ENCODE assay signal across 1 cellular context in genomic region chr2:27322766-27323591, GRCh38.
TF ChIP-seq lines count a peak whose summit lies in the region.

TSS of gene MPV17 (minus strand) at chr2:27323097. CDS start at chr2:27322517, 580 bp downstream.

TF ChIP-seq in HepG2, 621 proteins besides CTCF, POLR2A, EP300 and RAD21 (continued from another document and continues in another):
- TF ChIP-seq, protein P1, sequence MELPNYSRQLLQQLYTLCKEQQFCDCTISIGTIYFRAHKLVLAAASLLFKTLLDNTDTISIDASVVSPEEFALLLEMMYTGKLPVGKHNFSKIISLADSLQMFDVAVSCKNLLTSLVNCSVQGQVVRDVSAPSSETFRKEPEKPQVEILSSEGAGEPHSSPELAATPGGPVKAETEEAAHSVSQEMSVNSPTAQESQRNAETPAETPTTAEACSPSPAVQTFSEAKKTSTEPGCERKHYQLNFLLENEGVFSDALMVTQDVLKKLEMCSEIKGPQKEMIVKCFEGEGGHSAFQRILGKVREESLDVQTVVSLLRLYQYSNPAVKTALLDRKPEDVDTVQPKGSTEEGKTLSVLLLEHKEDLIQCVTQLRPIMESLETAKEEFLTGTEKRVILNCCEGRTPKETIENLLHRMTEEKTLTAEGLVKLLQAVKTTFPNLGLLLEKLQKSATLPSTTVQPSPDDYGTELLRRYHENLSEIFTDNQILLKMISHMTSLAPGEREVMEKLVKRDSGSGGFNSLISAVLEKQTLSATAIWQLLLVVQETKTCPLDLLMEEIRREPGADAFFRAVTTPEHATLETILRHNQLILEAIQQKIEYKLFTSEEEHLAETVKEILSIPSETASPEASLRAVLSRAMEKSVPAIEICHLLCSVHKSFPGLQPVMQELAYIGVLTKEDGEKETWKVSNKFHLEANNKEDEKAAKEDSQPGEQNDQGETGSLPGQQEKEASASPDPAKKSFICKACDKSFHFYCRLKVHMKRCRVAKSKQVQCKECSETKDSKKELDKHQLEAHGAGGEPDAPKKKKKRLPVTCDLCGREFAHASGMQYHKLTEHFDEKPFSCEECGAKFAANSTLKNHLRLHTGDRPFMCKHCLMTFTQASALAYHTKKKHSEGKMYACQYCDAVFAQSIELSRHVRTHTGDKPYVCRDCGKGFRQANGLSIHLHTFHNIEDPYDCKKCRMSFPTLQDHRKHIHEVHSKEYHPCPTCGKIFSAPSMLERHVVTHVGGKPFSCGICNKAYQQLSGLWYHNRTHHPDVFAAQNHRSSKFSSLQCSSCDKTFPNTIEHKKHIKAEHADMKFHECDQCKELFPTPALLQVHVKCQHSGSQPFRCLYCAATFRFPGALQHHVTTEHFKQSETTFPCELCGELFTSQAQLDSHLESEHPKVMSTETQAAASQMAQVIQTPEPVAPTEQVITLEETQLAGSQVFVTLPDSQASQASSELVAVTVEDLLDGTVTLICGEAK (IDR thresholded peaks at IDR 0.05), result peak; percentile 46; the same call in 1 of the 2 replicates
- TF ChIP-seq, protein P1 (CRISPR knock-in tag; IDR thresholded peaks at IDR 0.05), result peak; percentile 84
- TF ChIP-seq, protein P2, sequence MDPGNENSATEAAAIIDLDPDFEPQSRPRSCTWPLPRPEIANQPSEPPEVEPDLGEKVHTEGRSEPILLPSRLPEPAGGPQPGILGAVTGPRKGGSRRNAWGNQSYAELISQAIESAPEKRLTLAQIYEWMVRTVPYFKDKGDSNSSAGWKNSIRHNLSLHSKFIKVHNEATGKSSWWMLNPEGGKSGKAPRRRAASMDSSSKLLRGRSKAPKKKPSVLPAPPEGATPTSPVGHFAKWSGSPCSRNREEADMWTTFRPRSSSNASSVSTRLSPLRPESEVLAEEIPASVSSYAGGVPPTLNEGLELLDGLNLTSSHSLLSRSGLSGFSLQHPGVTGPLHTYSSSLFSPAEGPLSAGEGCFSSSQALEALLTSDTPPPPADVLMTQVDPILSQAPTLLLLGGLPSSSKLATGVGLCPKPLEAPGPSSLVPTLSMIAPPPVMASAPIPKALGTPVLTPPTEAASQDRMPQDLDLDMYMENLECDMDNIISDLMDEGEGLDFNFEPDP (CRISPR knock-in tag; conservative IDR thresholded peaks at IDR 0.05), result 0 out of 2 replicates have a peak, but pooled peaks have one; percentile 93
- TF ChIP-seq, protein P3, sequence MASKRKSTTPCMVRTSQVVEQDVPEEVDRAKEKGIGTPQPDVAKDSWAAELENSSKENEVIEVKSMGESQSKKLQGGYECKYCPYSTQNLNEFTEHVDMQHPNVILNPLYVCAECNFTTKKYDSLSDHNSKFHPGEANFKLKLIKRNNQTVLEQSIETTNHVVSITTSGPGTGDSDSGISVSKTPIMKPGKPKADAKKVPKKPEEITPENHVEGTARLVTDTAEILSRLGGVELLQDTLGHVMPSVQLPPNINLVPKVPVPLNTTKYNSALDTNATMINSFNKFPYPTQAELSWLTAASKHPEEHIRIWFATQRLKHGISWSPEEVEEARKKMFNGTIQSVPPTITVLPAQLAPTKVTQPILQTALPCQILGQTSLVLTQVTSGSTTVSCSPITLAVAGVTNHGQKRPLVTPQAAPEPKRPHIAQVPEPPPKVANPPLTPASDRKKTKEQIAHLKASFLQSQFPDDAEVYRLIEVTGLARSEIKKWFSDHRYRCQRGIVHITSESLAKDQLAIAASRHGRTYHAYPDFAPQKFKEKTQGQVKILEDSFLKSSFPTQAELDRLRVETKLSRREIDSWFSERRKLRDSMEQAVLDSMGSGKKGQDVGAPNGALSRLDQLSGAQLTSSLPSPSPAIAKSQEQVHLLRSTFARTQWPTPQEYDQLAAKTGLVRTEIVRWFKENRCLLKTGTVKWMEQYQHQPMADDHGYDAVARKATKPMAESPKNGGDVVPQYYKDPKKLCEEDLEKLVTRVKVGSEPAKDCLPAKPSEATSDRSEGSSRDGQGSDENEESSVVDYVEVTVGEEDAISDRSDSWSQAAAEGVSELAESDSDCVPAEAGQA (IDR thresholded peaks at IDR 0.05; ENCODE audit: low read depth), result no peak; the same call in none of the 2 replicates
- TF ChIP-seq, protein P3 (CRISPR knock-in tag; IDR thresholded peaks at IDR 0.05; ENCODE audit: borderline replicate concordance), result 0 out of 2 replicates have a peak, but pooled peaks have one; percentile 73
- TF ChIP-seq KAT2B (IDR thresholded peaks at IDR 0.05; ENCODE audit: borderline replicate concordance, low read depth, low read length) (no peak), ATAD3A (CRISPR knock-in tag; IDR thresholded peaks at IDR 0.05) (no peak), RELA (CRISPR knock-in tag; IDR thresholded peaks at IDR 0.05) (peak; percentile 45; the same call in 1 of the 2 replicates), ZFY (CRISPR knock-in tag; IDR thresholded peaks at IDR 0.05) (peak; percentile 96), HOXA5 (CRISPR knock-in tag; IDR thresholded peaks at IDR 0.05) (peak; percentile 92), ELF4 (CRISPR knock-in tag; IDR thresholded peaks at IDR 0.05; ENCODE audit: borderline replicate concordance) (peak; percentile 63; the same call in 1 of the 2 replicates), CAMTA2 (CRISPR knock-in tag; IDR thresholded peaks at IDR 0.05; ENCODE audit: borderline replicate concordance) (peak; percentile 79; the same call in 1 of the 2 replicates), ZNF317 (CRISPR knock-in tag; IDR thresholded peaks at IDR 0.05) (peak; percentile 83), NFYB (CRISPR knock-in tag; IDR thresholded peaks at IDR 0.05) (peak; percentile 64), BHLHE40 (IDR thresholded peaks at IDR 0.05; ENCODE audit: low read length) (peak; percentile 97), SRSF1 (optimal IDR thresholded peaks at IDR 0.05; ENCODE audit: low read depth, low read length) (peak; percentile 96), HMG20B (CRISPR knock-in tag; conservative IDR thresholded peaks at IDR 0.05) (0 out of 2 replicates have a peak, but pooled peaks have one; percentile 11), SALL2 (CRISPR knock-in tag; IDR thresholded peaks at IDR 0.05) (peak; percentile 87), MATR3 (CRISPR knock-in tag; IDR thresholded peaks at IDR 0.05) (no peak), ZIK1 (CRISPR knock-in tag; IDR thresholded peaks at IDR 0.05; ENCODE audit: borderline replicate concordance, low read depth) (peak; percentile 77; the same call in 1 of the 2 replicates), E2F5 (CRISPR knock-in tag; conservative IDR thresholded peaks at IDR 0.05) (0 out of 2 replicates have a peak, but pooled peaks have one; percentile 50), SMAD9 (CRISPR knock-in tag; IDR thresholded peaks at IDR 0.05) (no peak; the same call in 1 of the 2 replicates), SETDB1 (CRISPR knock-in tag; IDR thresholded peaks at IDR 0.05; ENCODE audit: borderline replicate concordance) (no peak), RFXANK (CRISPR knock-in tag; IDR thresholded peaks at IDR 0.05) (0 out of 2 replicates have a peak, but pooled peaks have one; percentile 26), EED (CRISPR knock-in tag; IDR thresholded peaks at IDR 0.05) (peak; percentile 58; the same call in 1 of the 2 replicates)
- TF ChIP-seq, protein P4, sequence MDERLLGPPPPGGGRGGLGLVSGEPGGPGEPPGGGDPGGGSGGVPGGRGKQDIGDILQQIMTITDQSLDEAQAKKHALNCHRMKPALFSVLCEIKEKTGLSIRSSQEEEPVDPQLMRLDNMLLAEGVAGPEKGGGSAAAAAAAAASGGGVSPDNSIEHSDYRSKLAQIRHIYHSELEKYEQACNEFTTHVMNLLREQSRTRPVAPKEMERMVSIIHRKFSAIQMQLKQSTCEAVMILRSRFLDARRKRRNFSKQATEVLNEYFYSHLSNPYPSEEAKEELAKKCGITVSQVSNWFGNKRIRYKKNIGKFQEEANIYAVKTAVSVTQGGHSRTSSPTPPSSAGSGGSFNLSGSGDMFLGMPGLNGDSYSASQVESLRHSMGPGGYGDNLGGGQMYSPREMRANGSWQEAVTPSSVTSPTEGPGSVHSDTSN (CRISPR knock-in tag; IDR thresholded peaks at IDR 0.05), result peak; percentile 78
- TF ChIP-seq, protein P5, sequence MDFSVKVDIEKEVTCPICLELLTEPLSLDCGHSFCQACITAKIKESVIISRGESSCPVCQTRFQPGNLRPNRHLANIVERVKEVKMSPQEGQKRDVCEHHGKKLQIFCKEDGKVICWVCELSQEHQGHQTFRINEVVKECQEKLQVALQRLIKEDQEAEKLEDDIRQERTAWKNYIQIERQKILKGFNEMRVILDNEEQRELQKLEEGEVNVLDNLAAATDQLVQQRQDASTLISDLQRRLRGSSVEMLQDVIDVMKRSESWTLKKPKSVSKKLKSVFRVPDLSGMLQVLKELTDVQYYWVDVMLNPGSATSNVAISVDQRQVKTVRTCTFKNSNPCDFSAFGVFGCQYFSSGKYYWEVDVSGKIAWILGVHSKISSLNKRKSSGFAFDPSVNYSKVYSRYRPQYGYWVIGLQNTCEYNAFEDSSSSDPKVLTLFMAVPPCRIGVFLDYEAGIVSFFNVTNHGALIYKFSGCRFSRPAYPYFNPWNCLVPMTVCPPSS (IDR thresholded peaks at IDR 0.05), result no peak
- TF ChIP-seq, protein P6, sequence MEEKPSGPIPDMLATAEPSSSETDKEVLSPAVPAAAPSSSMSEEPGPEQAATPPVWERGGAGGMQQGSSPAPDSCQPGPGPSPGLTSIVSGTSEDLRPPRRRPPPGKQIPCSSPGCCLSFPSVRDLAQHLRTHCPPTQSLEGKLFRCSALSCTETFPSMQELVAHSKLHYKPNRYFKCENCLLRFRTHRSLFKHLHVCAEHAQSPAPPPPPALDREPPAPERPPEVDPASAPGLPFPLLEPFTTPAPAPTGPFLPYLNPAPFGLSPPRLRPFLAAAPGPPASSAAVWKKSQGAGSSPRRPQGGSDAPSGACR (CRISPR knock-in tag; IDR thresholded peaks at IDR 0.05), result peak; percentile 95
- TF ChIP-seq, protein P7, sequence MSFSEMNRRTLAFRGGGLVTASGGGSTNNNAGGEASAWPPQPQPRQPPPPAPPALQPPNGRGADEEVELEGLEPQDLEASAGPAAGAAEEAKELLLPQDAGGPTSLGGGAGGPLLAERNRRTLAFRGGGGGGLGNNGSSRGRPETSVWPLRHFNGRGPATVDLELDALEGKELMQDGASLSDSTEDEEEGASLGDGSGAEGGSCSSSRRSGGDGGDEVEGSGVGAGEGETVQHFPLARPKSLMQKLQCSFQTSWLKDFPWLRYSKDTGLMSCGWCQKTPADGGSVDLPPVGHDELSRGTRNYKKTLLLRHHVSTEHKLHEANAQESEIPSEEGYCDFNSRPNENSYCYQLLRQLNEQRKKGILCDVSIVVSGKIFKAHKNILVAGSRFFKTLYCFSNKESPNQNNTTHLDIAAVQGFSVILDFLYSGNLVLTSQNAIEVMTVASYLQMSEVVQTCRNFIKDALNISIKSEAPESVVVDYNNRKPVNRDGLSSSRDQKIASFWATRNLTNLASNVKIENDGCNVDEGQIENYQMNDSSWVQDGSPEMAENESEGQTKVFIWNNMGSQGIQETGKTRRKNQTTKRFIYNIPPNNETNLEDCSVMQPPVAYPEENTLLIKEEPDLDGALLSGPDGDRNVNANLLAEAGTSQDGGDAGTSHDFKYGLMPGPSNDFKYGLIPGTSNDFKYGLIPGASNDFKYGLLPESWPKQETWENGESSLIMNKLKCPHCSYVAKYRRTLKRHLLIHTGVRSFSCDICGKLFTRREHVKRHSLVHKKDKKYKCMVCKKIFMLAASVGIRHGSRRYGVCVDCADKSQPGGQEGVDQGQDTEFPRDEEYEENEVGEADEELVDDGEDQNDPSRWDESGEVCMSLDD (CRISPR knock-in tag; IDR thresholded peaks at IDR 0.05; ENCODE audit: borderline replicate concordance), result peak; percentile 60; the same call in 1 of the 2 replicates
- TF ChIP-seq, protein P8, sequence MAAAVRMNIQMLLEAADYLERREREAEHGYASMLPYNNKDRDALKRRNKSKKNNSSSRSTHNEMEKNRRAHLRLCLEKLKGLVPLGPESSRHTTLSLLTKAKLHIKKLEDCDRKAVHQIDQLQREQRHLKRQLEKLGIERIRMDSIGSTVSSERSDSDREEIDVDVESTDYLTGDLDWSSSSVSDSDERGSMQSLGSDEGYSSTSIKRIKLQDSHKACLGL (CRISPR knock-in tag; IDR thresholded peaks at IDR 0.05), result peak; percentile 95
